9 cellular contexts compared by ENCODE assay signal in genomic region chr14:21097616-21098133, GRCh38. TPM values are rescaled to one million over a fixed set of nuclear protein-coding genes. Genes with fewer than 3 reads are reported as not detected.
DNase-seq lines count a peak whose midpoint lies in the region; ATAC-seq, FAIRE-seq and TF ChIP-seq lines count a peak whose summit lies in the region.
"Had no signal": no experiment of that assay in that cellular context is flagged by ENCODE, and none has a peak within 500 bp of the region (broad histone marks: within the 10 kb centered on the region; RNA-seq: fewer than 3 reads in every experiment).

No MANE protein-coding gene starts in this region.

- TF ChIP-seq CTCF in astrocyte (IDR thresholded peaks at IDR 0.05; ENCODE audit: insufficient read depth, low read depth, low read length) = no peak
- no peak for TF ChIP-seq CTCF in left lung (IDR thresholded peaks at IDR 0.05)
- TF ChIP-seq CTCF in tibial artery (IDR thresholded peaks at IDR 0.05) = no peak

- H3K9me3 ChIP-seq in astrocyte (ENCODE audit: insufficient read depth, low read depth, low read length) (no peaks in the 10 kb centered on the region), left lung (no peaks in the 10 kb centered on the region), tibial artery (no peaks in the 10 kb centered on the region)

- peak overlapping the region; percentile 51 for H3K4me2 ChIP-seq in astrocyte (ENCODE audit: low read length)

- H3K4me1 ChIP-seq in astrocyte (ENCODE audit: insufficient read depth, low read length) (peaks cover 15% of the 10 kb centered on the region), left lung (peaks cover 5 to 38% of the 10 kb centered on the region in 2 donors), tibial artery (peaks cover 0 to 34% (median 33%) of the 10 kb centered on the region in 4 donors)

- H3K27ac ChIP-seq in astrocyte (ENCODE audit: low read depth, low read length) (no peak overlapping the region), left lung (peak overlapping the region; percentile 61 to 72), tibial artery (peak overlapping the region; percentile 92 to 96)

- no peaks in the 10 kb centered on the region for H3K79me2 ChIP-seq in astrocyte (ENCODE audit: insufficient read depth, low read length)

- peaks cover 8% of the 10 kb centered on the region for H3K27me3 ChIP-seq in astrocyte (ENCODE audit: insufficient read depth, low read length)
- H3K27me3 ChIP-seq in left lung = peaks cover 0 to 16% of the 10 kb centered on the region in 2 donors
- H3K27me3 ChIP-seq in tibial artery = no peaks in the 10 kb centered on the region

- no peak overlapping the region for H3K9ac ChIP-seq in astrocyte (ENCODE audit: low read length)

- H3K36me3 ChIP-seq in astrocyte (ENCODE audit: insufficient read depth, low read length) (no peaks in the 10 kb centered on the region), left lung (peaks cover 0 to 6% of the 10 kb centered on the region in 2 donors), tibial artery (peaks cover 0 to 5% (median 0%) of the 10 kb centered on the region in 3 donors)

- peak overlapping the region; percentile 72 for H3K4me3 Mint-ChIP-seq in activated CD4-positive, alpha-beta T cell treated with anti-CD3 and anti-CD28 coated beads, Interleukin-2, amount 10 ng/mL, durations not matched to agents 24 days and 14 days
- peak overlapping the region; percentile 85 for H3K4me3 Mint-ChIP-seq in astrocyte (ENCODE audit: unreplicated experiment)

- peaks cover 32% of the 10 kb centered on the region for H4K20me1 ChIP-seq in astrocyte (ENCODE audit: insufficient read depth, low read length)

- intact Hi-C loops in activated CD4-positive, alpha-beta T cell treated with anti-CD3 and anti-CD28 coated beads, Interleukin-2, amount 10 ng/mL, durations not matched to agents 24 days and 14 days (cut with micrococcal nuclease) = no loop called here
- intact Hi-C loops in left lung (cut with DNase I) (no loop called here), tibial artery (cut with DNase I; ENCODE audit: low total_unique reads) (no loop called here)

- no peak for FAIRE-seq in astrocyte (lab: Jason Lieb, UNC)

- no peak overlapping the region for H3K4me3 ChIP-seq in astrocyte (ENCODE audit: insufficient read depth, low read depth, low read length)
- H3K4me3 ChIP-seq in left lung = peak overlapping the region; percentile 27 to 44
- peak overlapping the region; percentile 71 to 90 for H3K4me3 ChIP-seq in tibial artery

- H3K9me3 Mint-ChIP-seq in activated CD4-positive, alpha-beta T cell treated with anti-CD3 and anti-CD28 coated beads, Interleukin-2, amount 10 ng/mL, durations not matched to agents 24 days and 14 days = no peaks in the 10 kb centered on the region
- no peaks in the 10 kb centered on the region for H3K9me3 Mint-ChIP-seq in astrocyte (ENCODE audit: unreplicated experiment)

- H3K36me3 Mint-ChIP-seq in activated CD4-positive, alpha-beta T cell treated with anti-CD3 and anti-CD28 coated beads, Interleukin-2, amount 10 ng/mL, durations not matched to agents 24 days and 14 days (ENCODE audit: low read depth) = no peaks in the 10 kb centered on the region
- no peaks in the 10 kb centered on the region for H3K36me3 Mint-ChIP-seq in astrocyte (ENCODE audit: low read depth, unreplicated experiment)

- H3K4me1 Mint-ChIP-seq in activated CD4-positive, alpha-beta T cell treated with anti-CD3 and anti-CD28 coated beads, Interleukin-2, amount 10 ng/mL, durations not matched to agents 24 days and 14 days = peaks cover 26% of the 10 kb centered on the region
- H3K4me1 Mint-ChIP-seq in astrocyte (ENCODE audit: low read depth, unreplicated experiment) = peaks cover 59% of the 10 kb centered on the region

- no peak overlapping the region for H2AFZ ChIP-seq in astrocyte (ENCODE audit: low read depth, low read length)

- ATAC-seq in left lung = peak; percentile 16
- no peak for ATAC-seq in esophagus mucosa

- peak overlapping the region; percentile 61 for H3K27ac Mint-ChIP-seq in activated CD4-positive, alpha-beta T cell treated with anti-CD3 and anti-CD28 coated beads, Interleukin-2, amount 10 ng/mL, durations not matched to agents 24 days and 14 days
- H3K27ac Mint-ChIP-seq in astrocyte (ENCODE audit: unreplicated experiment) = no peak overlapping the region

- peak; percentile 56 for DNase-seq in activated CD4-positive, alpha-beta T cell treated with anti-CD3 and anti-CD28 coated beads, Interleukin-2, amount 10 ng/mL, durations not matched to agents 24 days and 14 days
- no peak for DNase-seq in activated CD4-positive, alpha-beta T cell treated with anti-CD3 and anti-CD28 coated beads, Interleukin-2, amount 50 U/mL, for 48 hours
- DNase-seq in astrocyte (ENCODE audit: low read depth) (no peak), left lung (peak in 1 of 2 donors; percentile 73), tibial artery (peak in 1 of 2 donors; percentile 76), NCI-H510A (lab: John Stamatoyannopoulos, UW) (no peak), cerebellum (ENCODE audit: low spot score) (no peak)

- H3K27me3 Mint-ChIP-seq in activated CD4-positive, alpha-beta T cell treated with anti-CD3 and anti-CD28 coated beads, Interleukin-2, amount 10 ng/mL, durations not matched to agents 24 days and 14 days = peaks cover 21% of the 10 kb centered on the region
- H3K27me3 Mint-ChIP-seq in astrocyte (ENCODE audit: low read depth, unreplicated experiment) = no peaks in the 10 kb centered on the region

RNA-seq across cellular contexts. Expression of gene ZNF219, which starts 0.8 kb away (rescaled TPM):
- 6.5 and 8.3 TPM in 2 replicates for total RNA-seq in activated CD4-positive, alpha-beta T cell treated with anti-CD3 and anti-CD28 coated beads, Interleukin-2, amount 10 ng/mL, durations not matched to agents 24 days and 14 days
- total RNA-seq in astrocyte = 24.2 and 31.9 TPM in 2 replicates
- 10 to 100 TPM; 33.7 to 40.8 TPM for total RNA-seq in left lung
- total RNA-seq in esophagus mucosa = 40.4 TPM
- 15.0 TPM for total RNA-seq in cerebellum

RNA-seq across cellular contexts. Expression of gene TMEM253, which starts 3.2 kb away (rescaled TPM):
- total RNA-seq in activated CD4-positive, alpha-beta T cell treated with anti-CD3 and anti-CD28 coated beads, Interleukin-2, amount 10 ng/mL, durations not matched to agents 24 days and 14 days = not detected in 2 replicates
- 1.4 and 2.2 TPM in 2 replicates for total RNA-seq in astrocyte
- under 1 TPM; 0.58 to 0.85 TPM for total RNA-seq in left lung
- total RNA-seq in esophagus mucosa = 1.6 TPM
- total RNA-seq in cerebellum = not detected

RNA-seq across cellular contexts. Expression of gene ARHGEF40, which starts 27.6 kb away (rescaled TPM):
- not detected in 2 replicates for total RNA-seq in activated CD4-positive, alpha-beta T cell treated with anti-CD3 and anti-CD28 coated beads, Interleukin-2, amount 10 ng/mL, durations not matched to agents 24 days and 14 days
- total RNA-seq in astrocyte = 99.9 and 129 TPM in 2 replicates
- total RNA-seq in left lung = 10 to 100 TPM; 34.7 to 41.5 TPM
- 2.3 TPM for total RNA-seq in esophagus mucosa
- 27.2 TPM for total RNA-seq in cerebellum

RNA-seq across cellular contexts. Expression of gene RNASE8, which starts 40.1 kb away (rescaled TPM):
- not detected in 2 replicates for total RNA-seq in activated CD4-positive, alpha-beta T cell treated with anti-CD3 and anti-CD28 coated beads, Interleukin-2, amount 10 ng/mL, durations not matched to agents 24 days and 14 days
- total RNA-seq in astrocyte (not detected in 2 replicates), left lung (not detected), esophagus mucosa (not detected), cerebellum (not detected)
- total RNA-seq: activated CD8-positive, alpha-beta memory T cell treated with anti-CD3 and anti-CD28 coated beads for 36 hours had no signal

RNA-seq across cellular contexts. Expression of gene RNASE7, which starts 55.5 kb away (rescaled TPM):
- total RNA-seq in activated CD4-positive, alpha-beta T cell treated with anti-CD3 and anti-CD28 coated beads, Interleukin-2, amount 10 ng/mL, durations not matched to agents 24 days and 14 days = not detected in 2 replicates
- total RNA-seq in astrocyte (0.19 TPM in 1 of 2 replicates, not detected in the other), left lung (not detected), esophagus mucosa (2.7 TPM), cerebellum (not detected)
- total RNA-seq: activated CD8-positive, alpha-beta memory T cell treated with anti-CD3 and anti-CD28 coated beads for 36 hours had no signal
